ENCODE assay signal across 8 cellular contexts in the genomic region with DNA sequence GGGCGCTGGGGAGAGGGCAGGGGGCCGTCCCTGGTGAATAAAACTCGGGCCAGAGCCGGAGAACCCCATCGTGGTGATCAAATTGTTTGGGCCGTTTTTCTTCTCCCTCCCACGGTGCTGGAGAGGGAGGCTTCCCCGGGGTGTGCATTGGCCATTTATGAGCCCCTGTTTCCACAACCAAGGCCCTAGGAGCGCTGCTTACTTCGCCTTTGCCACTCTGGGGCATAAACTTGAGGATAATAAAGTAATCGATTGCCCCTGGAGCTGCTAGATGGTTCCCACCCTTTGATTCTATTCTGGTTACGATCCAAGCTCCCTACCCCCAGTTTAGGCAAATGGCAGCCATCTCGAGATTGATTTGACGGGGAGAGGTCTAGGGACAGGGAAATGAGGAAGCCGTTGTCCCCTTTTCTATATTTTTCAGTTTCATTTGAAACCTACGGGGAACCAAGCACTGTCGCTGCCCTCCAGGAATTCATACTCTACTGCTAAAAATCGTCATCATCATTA. TPM values are rescaled to one million over a fixed set of nuclear protein-coding genes. Genes with fewer than 3 reads are reported as not detected.
DNase-seq lines count a peak whose midpoint lies in the region; TF ChIP-seq lines count a peak whose summit lies in the region.

No MANE protein-coding gene starts in this region.

- CTCF ChIA-PET in MCF 10A (lab: Yijun Ruan, JAX), result interaction anchor here (0.7 to 2.5 kb wide), 6 partner anchors 22 to 715 kb away, joined by 3 to 24 read pairs (median 4); a partner anchor contains a TSS

- peak overlapping the region; percentile 70 for H3K27ac Mint-ChIP-seq in MCF 10A (ENCODE audit: low read depth, unreplicated experiment)

- H3K4me3 ChIP-seq in GM08714 (ENCODE audit: low read length), result peak overlapping the region; percentile 79

- H3K36me3 Mint-ChIP-seq in MCF 10A (ENCODE audit: insufficient read depth, unreplicated experiment), result peaks cover 7% of the 10 kb centered on the region

- H3K4me3 Mint-ChIP-seq in MCF 10A (ENCODE audit: unreplicated experiment), result peak overlapping the region; percentile 85

- POLR2A ChIA-PET in MCF 10A (lab: Yijun Ruan, JAX), result interaction anchor here (0.6 to 2.3 kb wide), 16 partner anchors 8 to 734 kb away, joined by 3 to 32 read pairs (median 4); a partner anchor contains a TSS

- peak; percentile 54 for DNase-seq in NCI-H146 (lab: John Stamatoyannopoulos, UW)
- DNase-seq in MCF 10A (ENCODE audit: unreplicated experiment), result no peak
- DNase-seq in kidney tubule cell (ENCODE audit: low spot score), result peak; percentile 33
- DNase-seq in substantia nigra (lab: John Stamatoyannopoulos, UW), result peak in 14 of 49 donors; percentile 16 to 63 (median 50)
- DNase-seq in cerebellum (ENCODE audit: low spot score), result no peak
- DNase-seq in COR-L47 (lab: John Stamatoyannopoulos, UW), result no peak
- no peak for DNase-seq in HuH-7.5 (ENCODE audit: low spot score)

- peaks cover 25% of the 10 kb centered on the region for H3K4me1 Mint-ChIP-seq in MCF 10A (ENCODE audit: insufficient read depth, unreplicated experiment)

- no peaks in the 10 kb centered on the region for H3K27me3 Mint-ChIP-seq in MCF 10A (ENCODE audit: insufficient read depth, unreplicated experiment)

- BruUV-seq in MCF 10A (replicated peaks; lab: Mats Ljungman, UMichigan), result no TSS peak

- H3K27ac ChIP-seq in substantia nigra (ENCODE audit: low read depth, low read length, poor library complexity, severe bottlenecking), result peak overlapping the region; percentile 93

- intact Hi-C loops in MCF 10A (cut with micrococcal nuclease), result no loop called here

- no peaks in the 10 kb centered on the region for H3K9me3 Mint-ChIP-seq in MCF 10A (ENCODE audit: unreplicated experiment)

- TF ChIP-seq CTCF in MCF 10A (IDR thresholded peaks at IDR 0.05; ENCODE audit: unreplicated experiment), result no peak

RNA-seq across cellular contexts. Expression of a gene that starts 0.7 kb away (rescaled TPM):
- total RNA-seq in MCF 10A (2022), result 14.2 and 16.2 TPM in 2 replicates
- 69.7 TPM for total RNA-seq in cerebellum

RNA-seq across cellular contexts. Expression of a gene that starts 2.5 kb away (rescaled TPM):
- 44.7 and 44.9 TPM in 2 replicates for total RNA-seq in MCF 10A (2022)
- 33.2 TPM for total RNA-seq in cerebellum

RNA-seq across cellular contexts. Expression of a gene that starts 31.1 kb away (rescaled TPM):
- total RNA-seq in MCF 10A (2022) (50.2 and 55.5 TPM in 2 replicates), cerebellum (50.4 TPM)

Comparison
In these comparisons a context has a peak if more than half of its experiments do, and no peak if none do; other contexts are left out.
1. DNase-seq: peak in NCI-H146 (single experiment) and kidney tubule cell (single experiment); none in MCF 10A (single experiment), cerebellum (single experiment), COR-L47 (single experiment) and HuH-7.5 (single experiment).